1 cellular context compared by ENCODE assay signal in the genomic region with DNA sequence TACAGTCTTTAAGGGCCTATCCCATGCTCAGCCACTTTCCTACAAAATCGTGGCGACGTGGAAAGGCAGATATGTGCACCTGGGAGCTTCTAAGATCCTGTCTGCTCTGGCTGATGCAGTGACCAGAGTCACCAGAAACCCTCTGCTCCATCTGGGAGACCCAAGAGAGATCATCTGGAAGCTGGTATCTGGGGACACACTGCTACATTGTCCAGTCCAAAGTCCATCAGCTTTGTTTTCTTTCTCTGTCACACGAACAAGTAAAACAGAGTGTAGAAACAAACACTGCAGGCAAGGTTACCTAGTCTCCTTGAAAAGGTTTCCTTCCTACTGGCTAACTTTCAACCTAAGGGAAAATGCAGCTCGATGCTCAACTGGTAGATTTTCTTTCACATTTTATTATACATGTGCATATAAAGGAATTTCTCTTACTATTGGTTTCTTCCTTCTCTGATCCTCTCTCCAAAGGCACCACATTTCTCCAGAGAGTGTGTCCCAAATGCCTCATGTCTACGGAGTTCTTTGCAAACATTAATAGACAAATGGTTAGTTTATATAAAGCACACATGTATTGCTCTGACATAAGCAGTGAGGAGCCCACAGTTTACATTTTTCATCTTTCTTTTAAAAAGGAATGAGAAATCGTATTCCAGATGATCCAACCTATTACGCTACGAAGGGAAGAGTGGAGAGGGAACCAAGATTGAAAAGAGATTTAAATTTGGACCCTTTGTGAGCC.
TF ChIP-seq lines count a peak whose summit lies in the region.

No MANE protein-coding gene starts in this region.

TF ChIP-seq in HepG2, 621 proteins besides CTCF, POLR2A, EP300 and RAD21 (continued from another document):
- TF ChIP-seq CEBPZ (IDR thresholded peaks at IDR 0.05; ENCODE audit: low read length) (no peak), BCLAF1 (IDR thresholded peaks at IDR 0.05) (no peak), HCFC1 (IDR thresholded peaks at IDR 0.05; ENCODE audit: low read depth, low read length) (no peak)
TF ChIP-seq in HepG2: peak in this region for 38.
